8 cellular contexts compared by ENCODE assay signal in the genomic region with DNA sequence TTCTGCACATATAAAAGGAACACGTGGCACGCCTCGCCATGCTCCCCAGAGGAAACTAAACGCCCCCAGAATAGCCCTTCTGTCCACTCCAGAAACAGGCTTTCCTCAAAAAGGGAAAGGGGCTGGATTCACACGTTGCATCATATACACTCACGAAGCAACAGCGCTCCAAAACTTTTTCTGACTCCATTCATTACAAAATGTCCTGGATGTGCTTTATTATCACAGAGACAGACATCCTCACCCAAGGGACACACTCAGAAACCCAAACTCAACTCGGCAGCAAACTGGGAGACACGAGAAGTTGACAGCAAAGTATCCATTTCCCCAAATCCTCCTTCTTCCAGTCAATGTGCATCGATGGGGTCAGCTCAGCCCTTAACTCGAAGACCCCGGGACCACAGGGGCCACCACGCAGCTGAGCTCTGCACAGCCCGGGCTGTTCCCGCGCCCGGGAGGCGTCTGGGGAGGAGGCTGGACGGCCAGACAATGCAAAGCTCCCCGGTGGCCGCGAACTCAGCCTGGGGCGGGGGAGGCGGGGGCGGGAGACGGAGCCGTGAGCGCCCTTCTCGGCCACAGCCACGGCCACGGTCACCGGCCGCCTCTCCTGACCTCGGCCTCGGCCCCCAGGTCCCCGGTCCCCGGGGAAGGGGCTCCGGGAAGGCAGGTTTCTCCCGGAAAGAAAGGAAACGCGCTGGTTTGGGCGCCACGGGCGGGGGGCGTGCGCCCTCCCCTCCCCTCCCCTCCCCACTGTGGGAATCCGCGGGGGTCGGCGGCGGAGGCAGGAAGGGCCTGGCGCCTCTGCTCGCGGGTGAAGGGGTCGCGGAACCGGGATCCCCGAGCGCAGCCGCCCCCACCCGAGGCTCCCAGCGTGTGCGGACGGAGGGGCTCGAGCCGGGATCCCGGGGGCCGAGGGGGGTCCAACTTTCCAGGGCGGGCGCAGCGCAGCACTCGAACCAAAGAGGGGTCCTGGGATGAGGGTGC. TPM values are rescaled to one million over a fixed set of nuclear protein-coding genes. Genes with fewer than 3 reads are reported as not detected.
A peak's percentile ranks its signal among the peaks of the same experiment; 100 is the strongest.
DNase-seq lines count a peak whose midpoint lies in the region; ATAC-seq and TF ChIP-seq lines count a peak whose summit lies in the region.

No MANE protein-coding gene starts in this region.

- no peaks in the 10 kb centered on the region for H3K9me3 ChIP-seq in mucosa of rectum (ENCODE audit: control insufficient read depth in 2 of 2, low read length in 2 of 2)

- TF ChIP-seq CTCF in CD14-positive monocyte (IDR thresholded peaks at IDR 0.05) (no peak), LNCaP clone FGC (IDR thresholded peaks at IDR 0.05; ENCODE audit: control insufficient read depth, extremely low read depth, insufficient read depth) (no peak)

- intact Hi-C loops in CD14-positive monocyte (cut with micrococcal nuclease), result loop anchor here in 1 of 2 donors (5.0 kb wide), 1 partner anchor 196 kb away; a partner anchor contains a TSS

- H3K4me1 Mint-ChIP-seq in CD14-positive monocyte, result peaks cover 24% of the 10 kb centered on the region

- peaks cover 0 to 9% (median 4%) of the 10 kb centered on the region in 7 donors for H3K9me3 Mint-ChIP-seq in CD14-positive monocyte

- H3K4me1 ChIP-seq in mucosa of rectum (ENCODE audit: control insufficient read depth in 2 of 2, insufficient read depth in 2 of 2, low read length in 2 of 2), result peaks cover 3 to 6% of the 10 kb centered on the region in 2 donors

- no peak overlapping the region for H3K9ac ChIP-seq in mucosa of rectum (ENCODE audit: low read depth in 1 of 2, low read length in 2 of 2)

- H3K4me3 ChIP-seq in LNCaP clone FGC (ENCODE audit: low read depth, low read length) (peak overlapping the region; percentile 57), mucosa of rectum (ENCODE audit: low read length in 2 of 2) (peak overlapping the region; percentile 32 to 57)

- ATAC-seq in HG03457 (IDR thresholded peaks at IDR 0.05; ENCODE audit: unreplicated experiment), result no peak
- ATAC-seq in GM21381 (IDR thresholded peaks at IDR 0.05; ENCODE audit: unreplicated experiment), result no peak
- no peak for ATAC-seq in GM21723 (IDR thresholded peaks at IDR 0.05; ENCODE audit: unreplicated experiment)

- peaks cover 12 to 14% of the 10 kb centered on the region in 2 donors for H3K27me3 ChIP-seq in mucosa of rectum (ENCODE audit: control insufficient read depth in 2 of 2, insufficient read depth in 2 of 2, low read length in 2 of 2)

- H3K4me3 Mint-ChIP-seq in CD14-positive monocyte, result peak overlapping the region; percentile 42 to 86

- H3K27me3 Mint-ChIP-seq in CD14-positive monocyte (ENCODE audit: low read depth in 3 of 3), result peaks cover 33 to 55% (median 33%) of the 10 kb centered on the region in 3 donors

- H3K27ac Mint-ChIP-seq in CD14-positive monocyte, result no peak overlapping the region

- H3K36me3 Mint-ChIP-seq in CD14-positive monocyte, result peaks cover 0 to 3% of the 10 kb centered on the region in 2 donors

- DNase-seq in CD14-positive monocyte (ENCODE audit: low spot score) (no peak), LNCaP clone FGC (ENCODE audit: low read depth) (no peak), dermis blood vessel endothelial cell (peak; percentile 50), midbrain (lab: John Stamatoyannopoulos, UW) (no peak)

- no peaks in the 10 kb centered on the region for H3K36me3 ChIP-seq in mucosa of rectum (ENCODE audit: control insufficient read depth in 2 of 2, insufficient read depth in 2 of 2, low read length in 2 of 2)

- H3K27ac ChIP-seq in mucosa of rectum (ENCODE audit: low read depth in 2 of 2, low read length in 2 of 2), result peak overlapping the region in 1 of 2 donors; percentile 43

RNA-seq across cellular contexts. Expression of a gene that starts 1.2 kb away (rescaled TPM):
- not detected for polyA plus RNA-seq in CD14-positive monocyte
- total RNA-seq in dermis blood vessel endothelial cell, result 123 and 138 TPM in 2 replicates

RNA-seq across cellular contexts. Expression of a gene that starts 18.5 kb away (rescaled TPM):
- 10 to 100 TPM; 13.1 to 13.6 TPM for polyA plus RNA-seq in CD14-positive monocyte
- total RNA-seq in dermis blood vessel endothelial cell, result 22.3 and 22.4 TPM in 2 replicates
